17 cellular contexts compared by ENCODE assay signal in genomic region chr14:99136047-99136400, GRCh38.
DNase-seq lines count a peak whose midpoint lies in the region; ATAC-seq and TF ChIP-seq lines count a peak whose summit lies in the region.
"Had no signal": no experiment of that assay in that cellular context is flagged by ENCODE, and none has a peak within 500 bp of the region (broad histone marks: within the 10 kb centered on the region; RNA-seq: fewer than 3 reads in every experiment).

No MANE protein-coding gene starts in this region.

- H3K4me1 ChIP-seq in right cardiac atrium (ENCODE audit: control insufficient read depth, insufficient read depth, low read length) (no peaks in the 10 kb centered on the region), neuronal stem cell (ENCODE audit: control insufficient read depth in 2 of 2, insufficient read depth in 1 of 2, low read depth in 1 of 2, low read length in 2 of 2) (peaks cover 0 to 9% of the 10 kb centered on the region in 2 donors), upper lobe of right lung (no peaks in the 10 kb centered on the region), BE2C (no peaks in the 10 kb centered on the region)
- H3K4me1 ChIP-seq: A549 had no signal

- H3K9me3 ChIP-seq in right cardiac atrium (ENCODE audit: control insufficient read depth, low read length): no peaks in the 10 kb centered on the region
- no peaks in the 10 kb centered on the region for H3K9me3 ChIP-seq in neuronal stem cell (replicated peaks in 1 of 2; ENCODE audit: control insufficient read depth in 2 of 2, insufficient read depth in 1 of 2, low read depth in 1 of 2, low read length in 2 of 2)
- no peaks in the 10 kb centered on the region for H3K9me3 ChIP-seq in upper lobe of right lung
- no peaks in the 10 kb centered on the region for H3K9me3 ChIP-seq in BE2C
- H3K9me3 ChIP-seq: A549 had no signal

- H2BK120ac ChIP-seq in neuronal stem cell (ENCODE audit: low read depth, low read length): no peak overlapping the region

- H4K8ac ChIP-seq in neuronal stem cell (ENCODE audit: low read depth, low read length): no peak overlapping the region

- H2BK15ac ChIP-seq in neuronal stem cell (ENCODE audit: low read length): no peak overlapping the region

- TF ChIP-seq CTCF in coronary artery (IDR thresholded peaks at IDR 0.05) (no peak), upper lobe of right lung (IDR thresholded peaks at IDR 0.05) (no peak), BE2C (IDR thresholded peaks at IDR 0.05; ENCODE audit: low read depth, low read length) (no peak)

- no peak overlapping the region for H2BK12ac ChIP-seq in neuronal stem cell (ENCODE audit: low read length)

- H3K79me1 ChIP-seq in neuronal stem cell (ENCODE audit: low read depth, low read length): peaks cover 2% of the 10 kb centered on the region

- H3K36me3 ChIP-seq in neuronal stem cell (replicated peaks in 1 of 2; ENCODE audit: control insufficient read depth in 2 of 2, insufficient read depth in 2 of 2, low read length in 2 of 2) (no peaks in the 10 kb centered on the region), upper lobe of right lung (no peaks in the 10 kb centered on the region), BE2C (no peaks in the 10 kb centered on the region)

- H4K91ac ChIP-seq in neuronal stem cell (ENCODE audit: low read depth, low read length, poor library complexity): no peak overlapping the region

- H3K27ac ChIP-seq in right cardiac atrium (ENCODE audit: low read length): no peak overlapping the region
- no peak overlapping the region for H3K27ac ChIP-seq in coronary artery
- H3K27ac ChIP-seq in neuronal stem cell (replicated peaks; ENCODE audit: low read length): no peak overlapping the region
- no peak overlapping the region for H3K27ac ChIP-seq in upper lobe of right lung
- H3K27ac ChIP-seq: A549, C4-2B had no signal

- no peak overlapping the region for H2BK5ac ChIP-seq in neuronal stem cell (ENCODE audit: low read length)

- H3K27me3 ChIP-seq in right cardiac atrium (ENCODE audit: control insufficient read depth, insufficient read depth) (no peaks in the 10 kb centered on the region), neuronal stem cell (ENCODE audit: control insufficient read depth in 3 of 3, insufficient read depth in 3 of 3, low read depth in 1 of 3, low read length in 3 of 3) (peaks cover 0 to 9% (median 0%) of the 10 kb centered on the region in 3 experiments), upper lobe of right lung (no peaks in the 10 kb centered on the region), BE2C (no peaks in the 10 kb centered on the region)

- ATAC-seq in right cardiac atrium: no peak
- no peak for ATAC-seq in upper lobe of right lung
- ATAC-seq: A549, GM12878, HCT116 had no signal

- intact Hi-C loops in cardiac septum (cut with DNase I) (no loop called here), right cardiac atrium (cut with DNase I) (no loop called here), upper lobe of right lung (cut with DNase I) (no loop called here)

- 95% methylated on average over 5 of the region's 5 CpGs for WGBS in right cardiac atrium
- WGBS in neuronal stem cell (ENCODE audit: extremely low coverage in 2 of 2, insufficient read length in 2 of 2, insufficient replicate concordance in 1 of 2), 2 donors: no CpG with 5 or more reads among the region's 5 CpGs

- H2AK5ac ChIP-seq in neuronal stem cell (ENCODE audit: low read depth, low read length): peak overlapping the region; percentile 19

- peak overlapping the region; percentile 67 for H3K18ac ChIP-seq in neuronal stem cell (ENCODE audit: low read length)

- peak overlapping the region; percentile 72 for H3K14ac ChIP-seq in neuronal stem cell (ENCODE audit: low read length)

- no peak overlapping the region for H3K9ac ChIP-seq in neuronal stem cell (ENCODE audit: low read depth, low read length, poor library complexity)

- DNase-seq in cardiac septum (ENCODE audit: low spot score) (peak; percentile 61), right cardiac atrium (no peak), coronary artery (ENCODE audit: low spot score) (peak; percentile 55), neuronal stem cell (ENCODE audit: low spot score) (no peak), upper lobe of right lung (peak; percentile 48), NCI-H748 treated with DMSO at 0.1 percent for 48 hours (lab: John Stamatoyannopoulos, UW) (no peak), NCI-H446 treated with DMSO at 0.1 percent for 48 hours (lab: John Stamatoyannopoulos, UW) (no peak), BE2C (no peak)
- DNase-seq: DMS 273 treated with DMSO at 0.1 percent for 48 hours, GDM1, KBM-7, NCI-H146, NCI-H2081 treated with DMSO at 0.1 percent for 48 hours had no signal

- H3K4me2 ChIP-seq in neuronal stem cell (ENCODE audit: insufficient read depth, low read length, poor library complexity, severe bottlenecking): no peak overlapping the region
- H3K4me2 ChIP-seq: A549 had no signal

- no peak overlapping the region for H2AFZ ChIP-seq in neuronal stem cell (ENCODE audit: low read length)

- H3K4ac ChIP-seq in neuronal stem cell (ENCODE audit: low read length): no peak overlapping the region

- H3K23ac ChIP-seq in neuronal stem cell (ENCODE audit: low read depth, low read length, poor library complexity): no peak overlapping the region

- no peak overlapping the region for H3K4me3 ChIP-seq in right cardiac atrium (ENCODE audit: low read length)
- H3K4me3 ChIP-seq in coronary artery: no peak overlapping the region
- no peak overlapping the region for H3K4me3 ChIP-seq in neuronal stem cell (ENCODE audit: low read length in 2 of 2)
- no peak overlapping the region for H3K4me3 ChIP-seq in upper lobe of right lung
- H3K4me3 ChIP-seq in BE2C (ENCODE audit: low read depth, low read length): no peak overlapping the region
- H3K4me3 ChIP-seq: A549, GM12878 had no signal

Comparison
In these comparisons a context has a peak if more than half of its experiments do, and no peak if none do; other contexts are left out.
1. DNase-seq: peak in cardiac septum (single experiment), coronary artery (single experiment) and upper lobe of right lung (single experiment); none in right cardiac atrium (0 of 3), neuronal stem cell (single experiment), NCI-H748 treated with DMSO at 0.1 percent for 48 hours (single experiment), NCI-H446 treated with DMSO at 0.1 percent for 48 hours (single experiment) and BE2C (single experiment).